ENCODE assay signal across 8 cellular contexts in genomic region chr5:32298056-32298420, GRCh38. TPM values are rescaled to one million over a fixed set of nuclear protein-coding genes. Genes with fewer than 3 reads are reported as not detected.
DNase-seq lines count a peak whose midpoint lies in the region; ATAC-seq, FAIRE-seq and TF ChIP-seq lines count a peak whose summit lies in the region.

No MANE protein-coding gene starts in this region.

- peaks cover 63% of the 10 kb centered on the region for H3K4me1 Mint-ChIP-seq in central memory CD8-positive, alpha-beta T cell
- peaks cover 30% of the 10 kb centered on the region for H3K4me1 Mint-ChIP-seq in type B pancreatic cell (ENCODE audit: unreplicated experiment)

- H3K9ac ChIP-seq in HepG2 (ENCODE audit: insufficient read depth, low read depth, low read length): no peak overlapping the region

- no peak overlapping the region for H3K4me2 ChIP-seq in HepG2 (ENCODE audit: low read depth, low read length)

- no peak for DNase-seq in HepG2 (ENCODE audit: low spot score)
- no peak for DNase-seq in right lobe of liver
- DNase-seq in central memory CD8-positive, alpha-beta T cell (ENCODE audit: low spot score in 2 of 2): no peak
- DNase-seq in type B pancreatic cell (ENCODE audit: extremely low spot score, unreplicated experiment): no peak
- no peak for DNase-seq in COLO668 (lab: John Stamatoyannopoulos, UW; ENCODE audit: unreplicated experiment)
- no peak for DNase-seq in NAMALWA (ENCODE audit: low spot score)
- no peak for DNase-seq in amniotic stem cell (lab: John Stamatoyannopoulos, UW)

- CTCF ChIA-PET in HepG2 (lab: Yijun Ruan, JAX; ENCODE audit: low intra/inter-chr PET ratio, low total read pairs): no interaction called here

- BruUV-seq in HepG2 (replicated peaks; lab: Mats Ljungman, UMichigan): no TSS peak

- H3K36me3 ChIP-seq in HepG2 (replicated peaks in 1 of 2; ENCODE audit: control insufficient read depth in 1 of 2, insufficient read depth in 2 of 2, low read length in 2 of 2) (peaks cover 12 to 56% of the 10 kb centered on the region in 2 experiments), right lobe of liver (peaks cover 0 to 10% (median 5%) of the 10 kb centered on the region in 4 donors)

- H3K9me3 Mint-ChIP-seq in central memory CD8-positive, alpha-beta T cell: no peaks in the 10 kb centered on the region
- H3K9me3 Mint-ChIP-seq in type B pancreatic cell: no peaks in the 10 kb centered on the region

- peaks cover 28% of the 10 kb centered on the region for H3K36me3 Mint-ChIP-seq in central memory CD8-positive, alpha-beta T cell (ENCODE audit: insufficient read depth)
- H3K36me3 Mint-ChIP-seq in type B pancreatic cell: peaks cover 22% of the 10 kb centered on the region

- H3K4me3 Mint-ChIP-seq in central memory CD8-positive, alpha-beta T cell: no peak overlapping the region
- H3K4me3 Mint-ChIP-seq in type B pancreatic cell: peak overlapping the region; percentile 37

- TF ChIP-seq CTCF in HepG2 (CRISPR knock-in tag; IDR thresholded peaks at IDR 0.05) (no peak), right lobe of liver (IDR thresholded peaks at IDR 0.05) (no peak), type B pancreatic cell (conservative IDR thresholded peaks at IDR 0.05) (no peak)

- intact Hi-C loops in HepG2 (cut with micrococcal nuclease; ENCODE audit: unreplicated experiment) (no loop called here), right lobe of liver (cut with DNase I) (no loop called here)

- no peaks in the 10 kb centered on the region for H3K27me3 ChIP-seq in HepG2 (ENCODE audit: control insufficient read depth in 1 of 2, insufficient read depth in 2 of 2, low read length in 2 of 2)
- no peaks in the 10 kb centered on the region for H3K27me3 ChIP-seq in right lobe of liver

- 95% methylated on average over 5 of the region's 5 CpGs for WGBS in HepG2 (ENCODE audit: low lambda C conversion rate)
- 77% methylated on average over 5 of the region's 5 CpGs for WGBS in right lobe of liver (ENCODE audit: insufficient coverage, low coverage, low lambda C conversion rate, missing lambda C conversion rate)

- H3K27me3 Mint-ChIP-seq in central memory CD8-positive, alpha-beta T cell: no peaks in the 10 kb centered on the region
- H3K27me3 Mint-ChIP-seq in type B pancreatic cell: no peaks in the 10 kb centered on the region

- TF ChIP-seq EP300 in HepG2 (IDR thresholded peaks at IDR 0.05; ENCODE audit: low read depth in 2 of 2, low read length in 2 of 2): no peak
- no peak for TF ChIP-seq EP300 in HepG2 (CRISPR knock-in tag; IDR thresholded peaks at IDR 0.05; ENCODE audit: borderline replicate concordance)

- peaks cover 93% of the 10 kb centered on the region for H3K79me2 ChIP-seq in HepG2 (ENCODE audit: insufficient read depth, low read length)

- H3K27ac Mint-ChIP-seq in central memory CD8-positive, alpha-beta T cell (ENCODE audit: low read depth): peak overlapping the region; percentile 56
- H3K27ac Mint-ChIP-seq in type B pancreatic cell: no peak overlapping the region

- peaks cover 22% of the 10 kb centered on the region for H4K20me1 ChIP-seq in HepG2 (ENCODE audit: insufficient read depth, low read length)

- peaks cover 43% of the 10 kb centered on the region for H3K4me1 ChIP-seq in HepG2 (ENCODE audit: insufficient read depth, low read length)
- H3K4me1 ChIP-seq in right lobe of liver: peaks cover 0 to 12% (median 6%) of the 10 kb centered on the region in 4 donors

- no peak overlapping the region for H2AFZ ChIP-seq in HepG2 (ENCODE audit: low read length)

- POLR2A ChIA-PET in HepG2 (lab: Yijun Ruan, JAX): no interaction called here

- H3K4me3 ChIP-seq in HepG2 (replicated peaks in 1 of 3; ENCODE audit: insufficient read depth in 1 of 3, low read depth in 2 of 3, low read length in 3 of 3): no peak overlapping the region
- H3K4me3 ChIP-seq in right lobe of liver: no peak overlapping the region

- ATAC-seq in HepG2 (peak; percentile 48; the same call in 2 of the 3 replicates), right lobe of liver (no peak), HG03432 (IDR thresholded peaks at IDR 0.05; ENCODE audit: unreplicated experiment) (peak; percentile 75)
- ATAC-seq in central memory CD8-positive, alpha-beta T cell (replicated peaks; ENCODE audit: extremely low read depth, poor library complexity, severe bottlenecking): no peak

- H3K9me3 ChIP-seq in HepG2 (ENCODE audit: low read length) (no peaks in the 10 kb centered on the region), right lobe of liver (no peaks in the 10 kb centered on the region)

- TF ChIP-seq RAD21 in HepG2 (CRISPR knock-in tag; IDR thresholded peaks at IDR 0.05): no peak

- H3K27ac ChIP-seq in HepG2 (ENCODE audit: extremely low read length, insufficient read depth, low read length) (no peak overlapping the region), right lobe of liver (no peak overlapping the region)

- no peak for FAIRE-seq in HepG2 (lab: Jason Lieb, UNC)

- TF ChIP-seq POLR2A in HepG2 (IDR thresholded peaks at IDR 0.05; ENCODE audit: insufficient read depth in 1 of 2, low read depth in 2 of 2, low read length in 2 of 2) (no peak), right lobe of liver (IDR thresholded peaks at IDR 0.05) (no peak)

- in situ Hi-C loops in HepG2 (cut with HindIII; ENCODE audit: extremely low pct_ligation_motif_present, low pct_unique_long_range_greater_than_20kb): no loop called here

TF ChIP-seq in HepG2, 621 proteins besides CTCF, POLR2A, EP300 and RAD21 (continues in another document):
- TF ChIP-seq ZNF101 (CRISPR knock-in tag; IDR thresholded peaks at IDR 0.05; ENCODE audit: borderline replicate concordance, low read depth): no peak
- TF ChIP-seq ZNF790 (CRISPR knock-in tag; IDR thresholded peaks at IDR 0.05; ENCODE audit: borderline replicate concordance): no peak
- no peak for TF ChIP-seq ATF4 (CRISPR knock-in tag; IDR thresholded peaks at IDR 0.05)
- no peak for TF ChIP-seq ZNF605 (CRISPR knock-in tag; IDR thresholded peaks at IDR 0.05)
- TF ChIP-seq ZNF670 (CRISPR knock-in tag; IDR thresholded peaks at IDR 0.05; ENCODE audit: borderline replicate concordance): no peak
- TF ChIP-seq ZNF34 (CRISPR knock-in tag; IDR thresholded peaks at IDR 0.05; ENCODE audit: borderline replicate concordance): no peak
- TF ChIP-seq FOXJ3 (CRISPR knock-in tag; IDR thresholded peaks at IDR 0.05; ENCODE audit: borderline replicate concordance): no peak
- no peak for TF ChIP-seq KDM1A (CRISPR knock-in tag; IDR thresholded peaks at IDR 0.05)
- no peak for TF ChIP-seq ESRRA (CRISPR knock-in tag; IDR thresholded peaks at IDR 0.05; ENCODE audit: low read depth)
- TF ChIP-seq ZNF225 (CRISPR knock-in tag; IDR thresholded peaks at IDR 0.05): no peak
- TF ChIP-seq IRF1 (CRISPR knock-in tag; IDR thresholded peaks at IDR 0.05; ENCODE audit: low read depth): no peak
- no peak for TF ChIP-seq HNF4G (IDR thresholded peaks at IDR 0.05; ENCODE audit: borderline replicate concordance, low read depth, low read length)
- no peak for TF ChIP-seq HNF4G (CRISPR knock-in tag; IDR thresholded peaks at IDR 0.05; ENCODE audit: borderline replicate concordance, low read depth)
- no peak for TF ChIP-seq CCAR2 (optimal IDR thresholded peaks at IDR 0.05; ENCODE audit: low read depth, low read length)
- TF ChIP-seq ATF7-NPFF (CRISPR knock-in tag; IDR thresholded peaks at IDR 0.05; ENCODE audit: low read depth): no peak
- no peak for TF ChIP-seq HMG20A (CRISPR knock-in tag; IDR thresholded peaks at IDR 0.05; ENCODE audit: borderline replicate concordance)
- TF ChIP-seq ZFP62 (CRISPR knock-in tag; IDR thresholded peaks at IDR 0.05): no peak

RNA-seq across cellular contexts. Expression of gene MTMR12, which starts 14.7 kb away (rescaled TPM):
- total RNA-seq in HepG2 (2016; rRNA removed; fragmentation: Illumina TruSeq; extraction: Trizol) (36.6 and 56.5 TPM in 2 replicates), right lobe of liver (10 to 100 TPM; 14.9 to 22.9 (median 16.3) TPM), type B pancreatic cell (ENCODE audit: low replicate concordance) (22.8 and 23.5 TPM in 2 replicates)
- total RNA-seq in HepG2 (2016; cell fraction: cytosol; rRNA removed; fragmentation: Illumina TruSeq; extraction: Trizol; ENCODE audit: low read depth): 16.0 and 20.1 TPM in 2 replicates
- 37.6 and 51.8 TPM in 2 replicates for total RNA-seq in HepG2 (2016; cell fraction: insoluble cytoplasmic fraction; rRNA removed; fragmentation: Illumina TruSeq; extraction: Trizol)
- total RNA-seq in HepG2 (2016; cell fraction: membrane; rRNA removed; fragmentation: Illumina TruSeq; extraction: Trizol): 41.8 and 44.0 TPM in 2 replicates
- 34.2 and 34.9 TPM in 2 replicates for total RNA-seq in HepG2 (2016; cell fraction: nucleus; rRNA removed; fragmentation: Illumina TruSeq; extraction: Trizol)
- polyA plus RNA-seq in HepG2 (2011; rRNA removed): 21.3 and 23.4 TPM in 2 replicates
- polyA plus RNA-seq in HepG2 (2011; cell fraction: cytosol; rRNA removed): 15.2 and 20.5 TPM in 2 replicates
- polyA plus RNA-seq in HepG2 (2011; cell fraction: nucleus; rRNA removed): 10.6 and 13.1 TPM in 2 replicates
- polyA plus RNA-seq in HepG2 (2012): 22.1 and 25.4 TPM in 2 replicates
- 5.0 and 5.4 TPM in 2 replicates for polyA plus RNA-seq in HepG2 (2016; cell fraction: cytosol; fragmentation: Illumina TruSeq; extraction: Trizol; ENCODE audit: low read depth)
- polyA plus RNA-seq in HepG2 (2016; cell fraction: insoluble cytoplasmic fraction; fragmentation: Illumina TruSeq; extraction: Trizol; ENCODE audit: low read depth): 37.5 and 39.4 TPM in 2 replicates
- polyA plus RNA-seq in HepG2 (2016; cell fraction: membrane; fragmentation: Illumina TruSeq; extraction: Trizol; ENCODE audit: low read depth): 18.7 and 19.5 TPM in 2 replicates
- 32.6 and 33.7 TPM in 2 replicates for polyA plus RNA-seq in HepG2 (2016; cell fraction: nucleus; fragmentation: Illumina TruSeq; extraction: Trizol; ENCODE audit: insufficient read depth, low read depth)
- 31.8 and 33.8 TPM in 2 replicates for polyA minus RNA-seq in HepG2 (2011; rRNA and poly(A)+ RNA removed; ENCODE audit: low replicate concordance)
- polyA minus RNA-seq in HepG2 (2011; cell fraction: cytosol; rRNA and poly(A)+ RNA removed): 29.0 and 31.6 TPM in 2 replicates
- 48.2 and 66.6 TPM in 2 replicates for polyA minus RNA-seq in HepG2 (2011; cell fraction: nucleus; rRNA and poly(A)+ RNA removed)

Comparison
In these comparisons a context has a peak if more than half of its experiments do, and no peak if none do; other contexts are left out.
1. ATAC-seq: peak in HepG2 (single experiment) and HG03432 (single experiment); none in right lobe of liver (0 of 4) and central memory CD8-positive, alpha-beta T cell (single experiment).